Comparison of ENCODE assay signal across 8 cellular contexts in the genomic region with DNA sequence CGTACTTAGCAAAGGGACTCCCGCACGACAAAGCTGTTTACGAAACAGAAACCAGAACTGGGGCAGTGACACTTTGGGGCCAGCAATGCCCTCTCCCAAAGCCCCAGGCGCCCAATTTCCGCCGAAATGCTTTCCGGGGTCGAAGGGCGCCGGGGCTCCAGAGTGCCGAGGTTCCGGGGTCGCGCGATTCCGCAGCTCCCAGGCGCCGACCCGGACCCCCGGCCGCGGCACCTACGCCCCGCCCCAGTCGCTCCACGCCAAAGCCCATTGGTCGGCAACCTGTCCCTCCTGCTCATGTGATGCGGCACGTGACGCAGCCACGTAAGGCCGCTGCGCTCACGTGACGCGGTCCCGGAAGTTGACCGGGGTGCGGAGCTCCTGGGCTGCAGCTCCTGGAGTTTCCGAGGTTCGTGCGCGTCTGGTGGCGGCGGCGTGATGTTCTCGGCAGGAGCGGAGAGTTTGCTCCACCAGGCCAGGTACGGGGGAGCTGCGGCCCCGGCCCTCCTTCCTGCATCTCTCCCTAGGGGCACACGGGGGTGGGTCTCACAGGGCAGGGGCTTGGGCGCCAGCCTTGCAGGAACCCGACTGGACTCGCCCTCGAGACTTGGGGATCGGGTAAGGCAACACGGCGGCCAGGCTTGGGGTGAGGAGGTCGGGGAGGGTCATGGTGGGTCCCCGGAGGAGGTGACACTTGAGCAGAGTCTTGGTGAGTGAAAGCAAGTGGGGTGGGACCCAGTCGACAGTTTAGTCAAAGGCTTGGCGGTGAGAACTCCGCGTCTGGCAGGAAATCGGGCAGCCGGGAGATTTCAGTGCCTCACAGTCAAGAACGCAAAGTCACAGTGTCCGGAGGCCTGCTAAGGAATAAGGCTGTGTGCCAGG. TPM values are rescaled to one million over a fixed set of nuclear protein-coding genes. Genes with fewer than 3 reads are reported as not detected.
DNase-seq lines count a peak whose midpoint lies in the region; ATAC-seq and TF ChIP-seq lines count a peak whose summit lies in the region.

A gene with protein sequence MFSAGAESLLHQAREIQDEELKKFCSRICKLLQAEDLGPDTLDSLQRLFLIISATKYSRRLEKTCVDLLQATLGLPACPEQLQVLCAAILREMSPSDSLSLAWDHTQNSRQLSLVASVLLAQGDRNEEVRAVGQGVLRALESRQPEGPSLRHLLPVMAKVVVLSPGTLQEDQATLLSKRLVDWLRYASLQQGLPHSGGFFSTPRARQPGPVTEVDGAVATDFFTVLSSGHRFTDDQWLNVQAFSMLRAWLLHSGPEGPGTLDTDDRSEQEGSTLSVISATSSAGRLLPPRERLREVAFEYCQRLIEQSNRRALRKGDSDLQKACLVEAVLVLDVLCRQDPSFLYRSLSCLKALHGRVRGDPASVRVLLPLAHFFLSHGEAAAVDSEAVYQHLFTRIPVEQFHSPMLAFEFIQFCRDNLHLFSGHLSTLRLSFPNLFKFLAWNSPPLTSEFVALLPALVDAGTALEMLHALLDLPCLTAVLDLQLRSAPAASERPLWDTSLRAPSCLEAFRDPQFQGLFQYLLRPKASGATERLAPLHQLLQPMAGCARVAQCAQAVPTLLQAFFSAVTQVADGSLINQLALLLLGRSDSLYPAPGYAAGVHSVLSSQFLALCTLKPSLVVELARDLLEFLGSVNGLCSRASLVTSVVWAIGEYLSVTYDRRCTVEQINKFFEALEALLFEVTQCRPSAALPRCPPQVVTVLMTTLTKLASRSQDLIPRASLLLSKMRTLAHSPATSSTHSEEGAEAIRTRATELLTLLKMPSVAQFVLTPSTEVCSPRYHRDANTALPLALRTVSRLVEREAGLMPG (plus strand): TSS at position 343 of the 879 bp plus-strand sequence. CDS start 93 bp downstream, at position 436.

- H3K27ac ChIP-seq in RWPE1 = peak within 1 kb of the TSS; percentile 87
- H3K27ac ChIP-seq in naive thymus-derived CD4-positive, alpha-beta T cell (ENCODE audit: low read depth, low read length) = peak within 1 kb of the TSS; percentile 94

- no peaks in the 10 kb centered on the region for H3K9me3 ChIP-seq in naive thymus-derived CD4-positive, alpha-beta T cell (ENCODE audit: control insufficient read depth in 2 of 3, low read length in 3 of 3)

- peaks cover 14% of the 10 kb centered on the region for H3K4me1 Mint-ChIP-seq in activated T-helper 17 cell treated with anti-CD3 and anti-CD28 coated beads, Interleukin-2, amount 50 U/mL, for 72 hours
- peaks cover 29 to 60% (median 42%) of the 10 kb centered on the region in 7 donors for H3K4me1 Mint-ChIP-seq in naive thymus-derived CD4-positive, alpha-beta T cell
- peaks cover 43% of the 10 kb centered on the region for H3K4me1 Mint-ChIP-seq in stimulated activated memory B cell treated with anti-CD40 and anti-IgM and Interleukin-4, amounts not matched to agents 10 μg/mL and 1 μg/mL and 100 μg/mL, for 72 hours

- H3K27ac Mint-ChIP-seq in activated T-helper 17 cell treated with anti-CD3 and anti-CD28 coated beads, Interleukin-2, amount 50 U/mL, for 72 hours = peak within 1 kb of the TSS; percentile 99
- peak within 1 kb of the TSS; percentile 93 to 99 (median 98) for H3K27ac Mint-ChIP-seq in naive thymus-derived CD4-positive, alpha-beta T cell
- H3K27ac Mint-ChIP-seq in stimulated activated memory B cell treated with anti-CD40 and anti-IgM and Interleukin-4, amounts not matched to agents 10 μg/mL and 1 μg/mL and 100 μg/mL, for 72 hours = peak within 1 kb of the TSS; percentile 95

- peak within 1 kb of the TSS; percentile 99 for H3K4me3 Mint-ChIP-seq in activated T-helper 17 cell treated with anti-CD3 and anti-CD28 coated beads, Interleukin-2, amount 50 U/mL, for 72 hours
- peak within 1 kb of the TSS; percentile 93 to 99 (median 98) for H3K4me3 Mint-ChIP-seq in naive thymus-derived CD4-positive, alpha-beta T cell
- H3K4me3 Mint-ChIP-seq in stimulated activated memory B cell treated with anti-CD40 and anti-IgM and Interleukin-4, amounts not matched to agents 10 μg/mL and 1 μg/mL and 100 μg/mL, for 72 hours = peak within 1 kb of the TSS; percentile 97

- peaks cover 0 to 14% (median 0%) of the 10 kb centered on the region in 3 experiments for H3K36me3 ChIP-seq in naive thymus-derived CD4-positive, alpha-beta T cell (ENCODE audit: control insufficient read depth in 2 of 3, insufficient read depth in 3 of 3, low read length in 3 of 3)

- H3K27me3 ChIP-seq in naive thymus-derived CD4-positive, alpha-beta T cell (ENCODE audit: control insufficient read depth in 2 of 2, insufficient read depth in 2 of 2, low read length in 2 of 2) = no peaks in the 10 kb centered on the region

- H3K9me3 Mint-ChIP-seq in activated T-helper 17 cell treated with anti-CD3 and anti-CD28 coated beads, Interleukin-2, amount 50 U/mL, for 72 hours = no peaks in the 10 kb centered on the region
- no peaks in the 10 kb centered on the region for H3K9me3 Mint-ChIP-seq in naive thymus-derived CD4-positive, alpha-beta T cell
- no peaks in the 10 kb centered on the region for H3K9me3 Mint-ChIP-seq in stimulated activated memory B cell treated with anti-CD40 and anti-IgM and Interleukin-4, amounts not matched to agents 10 μg/mL and 1 μg/mL and 100 μg/mL, for 72 hours

- peaks cover 44% of the 10 kb centered on the region for H3K36me3 Mint-ChIP-seq in activated T-helper 17 cell treated with anti-CD3 and anti-CD28 coated beads, Interleukin-2, amount 50 U/mL, for 72 hours (ENCODE audit: low read depth)
- H3K36me3 Mint-ChIP-seq in naive thymus-derived CD4-positive, alpha-beta T cell = peaks cover 0 to 7% (median 0%) of the 10 kb centered on the region in 5 donors
- peaks cover 8% of the 10 kb centered on the region for H3K36me3 Mint-ChIP-seq in stimulated activated memory B cell treated with anti-CD40 and anti-IgM and Interleukin-4, amounts not matched to agents 10 μg/mL and 1 μg/mL and 100 μg/mL, for 72 hours

- CTCF ChIA-PET in RWPE1 (lab: Yijun Ruan, JAX) = interaction anchor here (0.6 to 1.1 kb wide), 6 partner anchors 12 to 468 kb away, joined by 3 to 5 read pairs (median 3); no protein-coding TSS in a partner anchor
- CTCF ChIA-PET in naive thymus-derived CD4-positive, alpha-beta T cell (lab: Charles Lee) = interaction anchor here (0.6 to 2.5 kb wide), 5 partner anchors 16 to 164 kb away, joined by 3 to 9 read pairs (median 3); no protein-coding TSS in a partner anchor

- no peak for TF ChIP-seq CTCF in RWPE1 (conservative IDR thresholded peaks at IDR 0.05; ENCODE audit: low read depth)

- H3K4me1 ChIP-seq in naive thymus-derived CD4-positive, alpha-beta T cell (ENCODE audit: control insufficient read depth in 2 of 2, insufficient read depth in 2 of 2, low read length in 2 of 2) = peaks cover 28 to 31% of the 10 kb centered on the region in 2 donors

- peak within 1 kb of the TSS; percentile 95 for H3K4me3 ChIP-seq in naive thymus-derived CD4-positive, alpha-beta T cell (ENCODE audit: low read length)

- no peaks in the 10 kb centered on the region for H3K27me3 Mint-ChIP-seq in activated T-helper 17 cell treated with anti-CD3 and anti-CD28 coated beads, Interleukin-2, amount 50 U/mL, for 72 hours
- H3K27me3 Mint-ChIP-seq in naive thymus-derived CD4-positive, alpha-beta T cell = no peaks in the 10 kb centered on the region
- no peaks in the 10 kb centered on the region for H3K27me3 Mint-ChIP-seq in stimulated activated memory B cell treated with anti-CD40 and anti-IgM and Interleukin-4, amounts not matched to agents 10 μg/mL and 1 μg/mL and 100 μg/mL, for 72 hours

- POLR2A ChIA-PET in RWPE1 (lab: Yijun Ruan, JAX; ENCODE audit: low non-redundant PET) = interaction anchor here (0.6 to 0.7 kb wide), 3 partner anchors 8 to 408 kb away, joined by 3 to 4 read pairs (median 4); no protein-coding TSS in a partner anchor
- POLR2A ChIA-PET in naive thymus-derived CD4-positive, alpha-beta T cell (lab: Charles Lee) = interaction anchor here (0.6 to 3.5 kb wide), 24 partner anchors 9 to 1046 kb away, joined by 3 to 43 read pairs (median 7); partner anchors contain the start of gene FOXK1

- intact Hi-C loops in naive thymus-derived CD4-positive, alpha-beta T cell (cut with micrococcal nuclease) = loop anchor here (1.0 to 5.0 kb wide), 10 partner anchors 17 to 417 kb away; partner anchors contain the start of genes RBAK (in 2 of the 2), FOXK1 (in 1 of the 2), RADIL (in 1 of the 2) and WIPI2 (in 1 of the 2)

- DNase-seq in EL (peak; percentile 95), GOT3 (lab: John Stamatoyannopoulos, UW) (peak; percentile 83), LHCN-M2 (ENCODE audit: low read depth) (peak; percentile 96), RWPE1 (ENCODE audit: low spot score) (peak; percentile 99), fibroblast of gingiva (ENCODE audit: low read depth) (peak; percentile 96)
- DNase-seq in naive thymus-derived CD4-positive, alpha-beta T cell = peak; percentile 85 to 95 (median 94)

- peak; percentile 94 for ATAC-seq in activated T-helper 17 cell treated with anti-CD3 and anti-CD28 coated beads, Interleukin-2, amount 50 U/mL, for 72 hours (replicated peaks)
- ATAC-seq in naive thymus-derived CD4-positive, alpha-beta T cell = peak; percentile 95
- ATAC-seq in stimulated activated memory B cell treated with anti-CD40 and anti-IgM and Interleukin-4, amounts not matched to agents 10 μg/mL and 1 μg/mL and 100 μg/mL, for 72 hours = peak; percentile 98

RNA-seq across cellular contexts. Expression of the gene that starts here (rescaled TPM):
- 42.9 and 45.6 TPM in 2 replicates for total RNA-seq in LHCN-M2 (2014; rRNA removed)
- polyA plus RNA-seq in LHCN-M2 (2012) = 33.6 TPM
- 10 to 100 TPM; 38.7 to 51.9 TPM for total RNA-seq in activated T-helper 17 cell treated with anti-CD3 and anti-CD28 coated beads, Interleukin-2, amount 50 U/mL, for 72 hours
- total RNA-seq in naive thymus-derived CD4-positive, alpha-beta T cell = 100 to 1,000 TPM in 1 of 5 experiments, 10 to 100 TPM in 4; 69.4 to 114 (median 90.1) TPM
- 10 to 100 TPM; 36.7 to 49.1 TPM for polyA plus RNA-seq in naive thymus-derived CD4-positive, alpha-beta T cell

Comparison
In these comparisons a context has a peak if more than half of its experiments do, and no peak if none do; other contexts are left out.
1. Peak in every context shown above with its lines: DNase-seq, ATAC-seq, H3K4me3 ChIP-seq and H3K27ac ChIP-seq.